In the genomic region with DNA sequence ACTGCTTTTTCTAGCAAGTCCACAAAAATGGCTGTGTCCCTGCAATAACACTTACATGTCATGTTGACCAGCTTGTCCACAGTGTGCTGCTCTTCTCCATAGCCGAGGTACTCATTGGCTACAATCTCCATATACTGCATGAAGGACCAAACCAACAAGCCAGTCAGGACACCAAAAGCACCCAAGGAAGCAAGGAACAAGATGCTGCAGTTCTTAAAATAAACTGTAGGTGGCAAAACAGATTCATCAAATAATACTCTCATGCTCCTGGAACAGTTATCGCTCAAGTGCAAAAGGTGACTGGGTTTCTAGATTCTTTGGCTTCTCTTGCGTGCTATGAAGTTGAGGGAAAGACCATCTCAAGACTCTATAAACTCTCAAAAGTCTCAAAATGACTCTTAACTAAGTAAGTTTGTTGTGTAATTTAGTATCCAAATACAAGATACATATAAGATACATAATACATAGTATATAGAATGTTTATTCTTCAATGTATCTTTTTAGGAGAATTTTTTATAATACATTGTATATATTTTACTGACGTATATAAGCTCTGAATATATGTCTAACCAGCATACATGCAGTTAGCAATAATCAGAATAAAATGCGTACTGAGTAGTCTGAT, we compare ENCODE assay signal across 8 cellular contexts. TPM values are rescaled to one million over a fixed set of nuclear protein-coding genes. Genes with fewer than 3 reads are reported as not detected.
DNase-seq lines count a peak whose midpoint lies in the region; ATAC-seq, FAIRE-seq and TF ChIP-seq lines count a peak whose summit lies in the region.

No MANE protein-coding gene starts in this region.

- peak; percentile 76 for TF ChIP-seq CTCF in DOHH2 (IDR thresholded peaks at IDR 0.05; ENCODE audit: low read depth, low read length, poor library complexity, severe bottlenecking)
- TF ChIP-seq CTCF in astrocyte of the cerebellum (IDR thresholded peaks at IDR 0.05; ENCODE audit: low read depth, low read length, missing control alignments) = peak; percentile 68
- TF ChIP-seq CTCF in hepatocyte (IDR thresholded peaks at IDR 0.05; ENCODE audit: poor library complexity) = peak; percentile 72

- intact Hi-C loops in posterior vena cava (cut with DNase I) = loop anchor here in 1 of 2 donors (10.0 kb wide), 1 partner anchor 373 kb away; no protein-coding TSS in a partner anchor

- no peak overlapping the region for H3K4me2 ChIP-seq in DOHH2 (ENCODE audit: low read length)
- H3K4me2 ChIP-seq in hepatocyte = no peak overlapping the region

- no peak overlapping the region for H3K4me3 ChIP-seq in DOHH2 (ENCODE audit: low read length)
- H3K4me3 ChIP-seq in astrocyte of the cerebellum (ENCODE audit: low read depth, low read length) = no peak overlapping the region
- no peak overlapping the region for H3K4me3 ChIP-seq in hepatocyte

- H3K4me1 ChIP-seq in DOHH2 (ENCODE audit: control insufficient read depth, low read length) (no peaks in the 10 kb centered on the region), hepatocyte (ENCODE audit: insufficient read depth) (no peaks in the 10 kb centered on the region)

- no peaks in the 10 kb centered on the region for H3F3A ChIP-seq in DOHH2 (ENCODE audit: control insufficient read depth, insufficient read depth)

- in situ Hi-C loops in astrocyte of the cerebellum (cut with HindIII; ENCODE audit: low sequenced_read_pairs) = no loop called here

- FAIRE-seq in GM19239 (lab: Jason Lieb, UNC) = peak; percentile 86

- no peaks in the 10 kb centered on the region for H3K9me3 ChIP-seq in DOHH2 (ENCODE audit: control insufficient read depth, insufficient read depth, low read length)
- H3K9me3 ChIP-seq in hepatocyte (ENCODE audit: low read depth) = no peaks in the 10 kb centered on the region

- H3K79me2 ChIP-seq in DOHH2 (ENCODE audit: control insufficient read depth, low read length) = no peaks in the 10 kb centered on the region
- no peaks in the 10 kb centered on the region for H3K79me2 ChIP-seq in hepatocyte

- H3K27me3 ChIP-seq in DOHH2 (ENCODE audit: control insufficient read depth, low read length) (no peaks in the 10 kb centered on the region), hepatocyte (no peaks in the 10 kb centered on the region)

- no peaks in the 10 kb centered on the region for H4K20me1 ChIP-seq in DOHH2 (ENCODE audit: control insufficient read depth, insufficient read depth, low read depth, low read length)
- no peaks in the 10 kb centered on the region for H4K20me1 ChIP-seq in hepatocyte (ENCODE audit: insufficient read depth, poor library complexity, severe bottlenecking)

- H2AFZ ChIP-seq in hepatocyte = no peak overlapping the region

- DNase-seq in GM19239 (ENCODE audit: insufficient read length, low spot score) (peak; percentile 25), NCI-H510A treated with DMSO at 0.1 percent for 48 hours (lab: John Stamatoyannopoulos, UW) (peak; percentile 74), astrocyte of the cerebellum (ENCODE audit: low read depth) (peak; percentile 65), hepatocyte (ENCODE audit: low spot score) (peak; percentile 69), smooth muscle cell of the brain vasculature (ENCODE audit: low read depth, low spot score) (peak; percentile 54), posterior vena cava (ENCODE audit: low spot score) (no peak)

- H3K27ac ChIP-seq in DOHH2 (ENCODE audit: low read depth, low read length) (no peak overlapping the region), hepatocyte (no peak overlapping the region)

- H3K36me3 ChIP-seq in DOHH2 (ENCODE audit: control insufficient read depth, low read length) = no peaks in the 10 kb centered on the region
- no peaks in the 10 kb centered on the region for H3K36me3 ChIP-seq in hepatocyte (replicated peaks; ENCODE audit: insufficient read depth, low read depth)

- WGBS in hepatocyte (ENCODE audit: low lambda C conversion rate, missing lambda C conversion rate) = 48% methylated on average over 5 of the region's 5 CpGs

- H3K9me2 ChIP-seq in DOHH2 (replicated peaks; ENCODE audit: control insufficient read depth, low read length) (no peaks in the 10 kb centered on the region), hepatocyte (replicated peaks; ENCODE audit: insufficient read depth) (no peaks in the 10 kb centered on the region)

- peak; percentile 91 for ATAC-seq in HG03139 (IDR thresholded peaks at IDR 0.05; ENCODE audit: unreplicated experiment)

RNA-seq across cellular contexts. Expression of a gene that starts 57.0 kb away (rescaled TPM):
- 2.0 and 2.3 TPM in 2 replicates for total RNA-seq in hepatocyte
- polyA plus RNA-seq in hepatocyte = 0.13 and 0.73 TPM in 2 replicates
- total RNA-seq in posterior vena cava = 1 to 10 TPM in 1 of 2 donors, under 1 TPM in 1; 0.65 to 1.5 TPM
